ENCODE assay signal across 21 cellular contexts in the genomic region with DNA sequence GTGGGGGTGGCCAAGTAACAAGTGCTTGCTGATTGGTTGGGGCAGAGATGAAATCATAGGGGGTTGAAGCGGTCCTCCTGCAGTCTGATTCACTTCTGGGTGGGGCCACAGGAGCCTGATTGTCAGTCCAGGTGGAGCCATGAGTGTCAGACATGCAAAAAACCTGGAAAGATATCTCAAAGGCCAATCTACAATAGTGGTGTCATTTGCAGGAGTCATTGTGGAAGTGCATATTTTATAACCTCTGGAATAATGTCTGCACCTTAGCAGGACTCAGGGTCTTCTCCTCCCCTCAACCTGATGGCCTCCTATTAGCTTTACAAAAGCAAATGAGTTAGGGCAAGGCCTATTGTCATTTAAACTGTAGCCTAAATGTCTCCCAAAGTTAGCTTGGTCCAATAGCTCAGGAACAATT.
A peak's percentile ranks its signal among the peaks of the same experiment; 100 is the strongest.
DNase-seq lines count a peak whose midpoint lies in the region; ATAC-seq lines count a peak whose summit lies in the region.
"Had no signal": no experiment of that assay in that cellular context is flagged by ENCODE, and none has a peak within 500 bp of the region (broad histone marks: within the 10 kb centered on the region; RNA-seq: fewer than 3 reads in every experiment).

No MANE protein-coding gene starts in this region.

- H2BK5ac ChIP-seq in mesendoderm (ENCODE audit: low read length), result no peak overlapping the region

- H3K9me3 ChIP-seq in NT2/D1 (ENCODE audit: insufficient read depth, low read length), result peaks cover 34% of the 10 kb centered on the region; the same call in 1 of the 2 replicates
- H3K9me3 ChIP-seq: BLaER1, SJSA1 had no signal

- H4K5ac ChIP-seq in mesendoderm (ENCODE audit: low read length), result no peak overlapping the region

- H3K4me2 ChIP-seq in mesendoderm (ENCODE audit: low read length), result no peak overlapping the region
- H3K4me2 ChIP-seq: BLaER1, KMS-11 had no signal

- no peak overlapping the region for H3K18ac ChIP-seq in mesendoderm (ENCODE audit: low read length)

- H3K4me1 ChIP-seq in NT2/D1 (ENCODE audit: insufficient read depth, insufficient read length), result peaks cover 2% of the 10 kb centered on the region
- H3K4me1 ChIP-seq in mesendoderm (ENCODE audit: control insufficient read depth, low read depth, low read length), result peaks cover 5% of the 10 kb centered on the region
- H3K4me1 ChIP-seq: BLaER1, SJSA1 had no signal

- no peak overlapping the region for H2AK5ac ChIP-seq in mesendoderm (ENCODE audit: low read length)

- no peak overlapping the region for H3K27ac ChIP-seq in mesendoderm (ENCODE audit: low read depth, low read length)
- H3K27ac ChIP-seq: 22Rv1, BLaER1, KMS-11, SJSA1 had no signal

- H3K23ac ChIP-seq in mesendoderm (ENCODE audit: low read length), result no peak overlapping the region

- H3K9ac ChIP-seq in NT2/D1 (ENCODE audit: insufficient read length, low read depth), result no peak overlapping the region
- H3K9ac ChIP-seq in mesendoderm (ENCODE audit: low read length), result no peak overlapping the region
- H3K9ac ChIP-seq: BLaER1, KMS-11 had no signal

- H2BK120ac ChIP-seq in mesendoderm (ENCODE audit: low read depth, low read length), result no peak overlapping the region

- H4K8ac ChIP-seq in mesendoderm (ENCODE audit: low read depth, low read length), result no peak overlapping the region

- ATAC-seq in esophagus mucosa, result peak; percentile 55

- H3K4me3 ChIP-seq in NT2/D1 (ENCODE audit: insufficient read length, low read depth) (no peak overlapping the region), mesendoderm (ENCODE audit: low read length) (no peak overlapping the region)
- H3K4me3 ChIP-seq: BLaER1, SJSA1 had no signal

- H2BK15ac ChIP-seq in mesendoderm (replicated peaks; ENCODE audit: low read depth), result no peak overlapping the region

- H3K27me3 ChIP-seq in NT2/D1 (ENCODE audit: insufficient read depth, insufficient read length) (no peaks in the 10 kb centered on the region), mesendoderm (ENCODE audit: insufficient read depth, low read length, poor library complexity) (no peaks in the 10 kb centered on the region)
- H3K27me3 ChIP-seq: BLaER1, SJSA1 had no signal

- H3K36me3 ChIP-seq in NT2/D1 (ENCODE audit: insufficient read depth, insufficient read length, low read length), result no peaks in the 10 kb centered on the region
- no peaks in the 10 kb centered on the region for H3K36me3 ChIP-seq in mesendoderm (ENCODE audit: control insufficient read depth, insufficient read depth, low read length)
- H3K36me3 ChIP-seq: BLaER1, SJSA1 had no signal

- H3K79me2 ChIP-seq in mesendoderm (ENCODE audit: control insufficient read depth, insufficient read depth, low read length), result no peaks in the 10 kb centered on the region

- H3K56ac ChIP-seq in mesendoderm (ENCODE audit: low read length), result no peak overlapping the region

- WGBS in mesendoderm (ENCODE audit: extremely low coverage, insufficient coverage, low lambda C conversion rate), result no CpG with 5 or more reads among the region's 1 CpG

- no peaks in the 10 kb centered on the region for H3K79me1 ChIP-seq in mesendoderm (ENCODE audit: low read length)

- DNase-seq in ELF-1 (ENCODE audit: low read depth, low spot score) (peak; percentile 89), NT2/D1 (ENCODE audit: low read depth, low spot score) (peak; percentile 87), mesendoderm (peak; percentile 82), EL (no peak), SIG-M5 (lab: John Stamatoyannopoulos, UW) (no peak), NCI-H1694 treated with DMSO at 0.1 percent for 48 hours (lab: John Stamatoyannopoulos, UW) (no peak), DMS79 treated with DMSO at 0.1 percent for 48 hours (lab: John Stamatoyannopoulos, UW) (no peak)
- DNase-seq: ACHN; CD4-positive, alpha-beta T cell; GF-D8; HFFc6; NCI-H1105 treated with DMSO at 0.1 percent for 48 hours; NCI-H2081 treated with DMSO at 0.1 percent for 48 hours; NCI-H2171 treated with DMSO at 0.1 percent for 48 hours; NCI-H526; OCI-M1 had no signal

- H3K4ac ChIP-seq in mesendoderm (ENCODE audit: low read depth, low read length), result no peak overlapping the region

Comparison
In these comparisons a context has a peak if more than half of its experiments do, and no peak if none do; other contexts are left out.
1. DNase-seq: peak in ELF-1 (single experiment), NT2/D1 (single experiment) and mesendoderm (single experiment); none in EL (single experiment), SIG-M5 (single experiment), NCI-H1694 treated with DMSO at 0.1 percent for 48 hours (single experiment) and DMS79 treated with DMSO at 0.1 percent for 48 hours (single experiment).